ENCODE assay signal across 8 cellular contexts in genomic region chr16:83899272-83899897, GRCh38. TPM values are rescaled to one million over a fixed set of nuclear protein-coding genes. Genes with fewer than 3 reads are reported as not detected.
DNase-seq lines count a peak whose midpoint lies in the region; ATAC-seq, FAIRE-seq and TF ChIP-seq lines count a peak whose summit lies in the region.

No MANE protein-coding gene starts in this region.

- no peaks in the 10 kb centered on the region for H3K27me3 Mint-ChIP-seq in activated naive CD8-positive, alpha-beta T cell

- FAIRE-seq in RCC 7860 (lab: Jason Lieb, UNC), result no peak

- no peaks in the 10 kb centered on the region for H3K27me3 ChIP-seq in cardiac muscle cell
- H3K27me3 ChIP-seq in prostate gland (replicated peaks; ENCODE audit: insufficient read depth), result no peaks in the 10 kb centered on the region

- H3K9me3 Mint-ChIP-seq in activated naive CD8-positive, alpha-beta T cell (ENCODE audit: low read depth), result no peaks in the 10 kb centered on the region

- WGBS in prostate gland, result under 1% methylated on average over 51 of the region's 73 CpGs

- H3K4me3 Mint-ChIP-seq in activated naive CD8-positive, alpha-beta T cell, result peak overlapping the region; percentile 98

- peak; percentile 33 for ATAC-seq in GM18520 (IDR thresholded peaks at IDR 0.05; ENCODE audit: unreplicated experiment)
- peak; percentile 30 for ATAC-seq in HG03060 (IDR thresholded peaks at IDR 0.05; ENCODE audit: low read depth, unreplicated experiment)

- H3K36me3 Mint-ChIP-seq in activated naive CD8-positive, alpha-beta T cell, result no peaks in the 10 kb centered on the region

- H3K4me1 ChIP-seq in cardiac muscle cell (ENCODE audit: low read depth) (peaks cover 20% of the 10 kb centered on the region), prostate gland (replicated peaks) (peaks cover 7% of the 10 kb centered on the region)

- TF ChIP-seq POLR2A in prostate gland (IDR thresholded peaks at IDR 0.05), result no peak

- H3K9me3 ChIP-seq in cardiac muscle cell (ENCODE audit: low read depth), result no peaks in the 10 kb centered on the region
- no peaks in the 10 kb centered on the region for H3K9me3 ChIP-seq in prostate gland

- POLR2A ChIA-PET in AG04449 (lab: Yijun Ruan, JAX), result no interaction called here

- H3K4me1 Mint-ChIP-seq in activated naive CD8-positive, alpha-beta T cell (ENCODE audit: low read depth), result peaks cover 37% of the 10 kb centered on the region

- H3K36me3 ChIP-seq in cardiac muscle cell (no peaks in the 10 kb centered on the region), prostate gland (no peaks in the 10 kb centered on the region)

- H3K4me3 ChIP-seq in AG04449 (ENCODE audit: low read depth, low read length) (peak overlapping the region; percentile 70), cardiac muscle cell (peak overlapping the region; percentile 57), prostate gland (peak overlapping the region; percentile 81 to 87)

- intact Hi-C loops in prostate gland (cut with DNase I), result no loop called here

- peak overlapping the region; percentile 88 for H3K27ac Mint-ChIP-seq in activated naive CD8-positive, alpha-beta T cell

- peak overlapping the region; percentile 84 for H3K27ac ChIP-seq in cardiac muscle cell
- H3K27ac ChIP-seq in prostate gland, result peak overlapping the region; percentile 67 to 85

- TF ChIP-seq CTCF in AG04449 (IDR thresholded peaks at IDR 0.05; ENCODE audit: insufficient read depth, low read length, missing control alignments) (peak; percentile 23), cardiac muscle cell (IDR thresholded peaks at IDR 0.05; ENCODE audit: low read depth, low read length) (peak; percentile 11), prostate gland (IDR thresholded peaks at IDR 0.05) (no peak)

- CTCF ChIA-PET in AG04449 (lab: Yijun Ruan, JAX), result interaction anchor here (0.9 to 2.3 kb wide), 2 partner anchors 27 to 57 kb away, joined by 4 to 7 read pairs; no protein-coding TSS in a partner anchor

- DNase-seq in AG04449 (ENCODE audit: low read depth, low spot score) (no peak), RCC 7860 (ENCODE audit: low spot score) (peak; percentile 4), cardiac muscle cell (ENCODE audit: low read depth in 1 of 2, low spot score in 1 of 2) (peak; percentile 73 to 78), prostate gland (ENCODE audit: low spot score) (no peak), GOT3 (lab: John Stamatoyannopoulos, UW) (no peak)

RNA-seq across cellular contexts. Expression of gene MLYCD, which starts 0.5 kb away (rescaled TPM):
- 8.0 and 9.3 TPM in 2 replicates for total RNA-seq in cardiac muscle cell
- polyA plus RNA-seq in cardiac muscle cell, result 9.9 and 10.6 TPM in 2 replicates
- 10 to 100 TPM in 1 of 2 donors, 1 to 10 TPM in 1; 6.5 to 16.7 TPM for total RNA-seq in prostate gland

RNA-seq across cellular contexts. Expression of gene OSGIN1, which starts 53.7 kb away (rescaled TPM):
- total RNA-seq in cardiac muscle cell (0.60 and 3.4 TPM in 2 replicates), prostate gland (1 to 10 TPM; 4.4 to 9.4 TPM)
- polyA plus RNA-seq in cardiac muscle cell, result 0.76 and 3.4 TPM in 2 replicates

Comparison
In these comparisons a context has a peak if more than half of its experiments do, and no peak if none do; other contexts are left out.
1. DNase-seq: peak in RCC 7860 (single experiment) and cardiac muscle cell (2 of 2); none in AG04449 (single experiment), prostate gland (single experiment) and GOT3 (single experiment).
2. CTCF ChIP-seq: peak in AG04449 (single experiment) and cardiac muscle cell (single experiment); none in prostate gland (0 of 4).
3. Peak in every context shown above with its lines, with median percentiles within 50 percentile points of each other: H3K4me3 ChIP-seq.